ENCODE assay signal across 26 cellular contexts in the genomic region with DNA sequence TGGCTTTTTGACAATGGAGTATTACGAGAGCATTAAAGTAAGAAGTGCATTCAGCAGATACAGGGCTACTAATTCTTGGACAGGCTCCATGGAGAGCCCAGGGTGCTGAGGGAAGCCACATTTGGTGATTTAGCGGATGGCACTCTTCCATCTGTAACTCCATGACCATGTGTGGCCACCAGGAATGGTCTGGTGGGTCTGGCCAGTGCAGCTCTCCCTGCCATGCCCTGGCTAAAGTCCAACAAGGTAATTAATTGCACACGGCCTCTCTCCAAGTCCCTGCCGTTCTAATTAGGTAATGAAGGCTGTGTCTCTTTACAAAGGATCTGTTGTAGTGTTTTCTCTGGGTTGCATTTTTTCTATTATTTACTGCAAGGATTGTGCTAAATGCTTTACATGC. TPM values are rescaled to one million over a fixed set of nuclear protein-coding genes. Genes with fewer than 3 reads are reported as not detected.
"Had no signal": no experiment of that assay in that cellular context is flagged by ENCODE, and none has a peak within 500 bp of the region (broad histone marks: within the 10 kb centered on the region; RNA-seq: fewer than 3 reads in every experiment).

No MANE protein-coding gene starts in this region.

- H3K9me3 ChIP-seq: pancreas, thoracic aorta, transverse colon had no signal

- H3K27ac ChIP-seq: dorsolateral prefrontal cortex, heart left ventricle, neural progenitor cell, pancreas, stomach, thoracic aorta, transverse colon had no signal

- H2AFZ ChIP-seq: neural progenitor cell had no signal

- DNase-seq: effector CD8-positive, alpha-beta T cell; heart left ventricle; hippocampal formation; left colon; left ventricle myocardium superior; mesenchymal stem cell; midbrain; nucleus accumbens; pancreas; small intestine; stimulated activated CD4-positive, alpha-beta T cell treated with anti-CD3 and anti-CD28 coated beads, Interleukin-12 subunit alpha, Interleukin-12 subunit beta, amount 100 ng/mL, for 4 hours; stimulated activated naive CD4-positive, alpha-beta T cell; stomach; transverse colon had no signal

- H3K4me2 ChIP-seq: neural progenitor cell had no signal

- H3K9ac ChIP-seq: neural progenitor cell had no signal

- H3K4me1 ChIP-seq: pancreas had no signal

- H3K36me3 ChIP-seq: heart left ventricle, neural progenitor cell, pancreas, stomach, thoracic aorta, transverse colon had no signal

- H3K4me3 ChIP-seq: dorsolateral prefrontal cortex, heart left ventricle, lung, neural progenitor cell, pancreas, stomach, thoracic aorta, transverse colon had no signal

RNA-seq across cellular contexts. Expression of a gene that starts 4.3 kb away (rescaled TPM):
- total RNA-seq: esophagus mucosa, fibroblast of lung, left colon, left ventricle myocardium superior, thoracic aorta, transverse colon had no signal
- polyA plus RNA-seq: fibroblast of lung had no signal

RNA-seq across cellular contexts. Expression of a gene that starts 7.3 kb away (rescaled TPM):
- total RNA-seq: esophagus mucosa; fibroblast of lung; glomerular endothelial cell; heart left ventricle; kidney epithelial cell; left ventricle myocardium superior; natural killer cell treated with Interleukin-12 subunit alpha and Interleukin-12 subunit beta and Interleukin-15 and Interleukin-18, amount 100 ng/mL, for 72 hours; right cardiac atrium; thoracic aorta had no signal
- polyA plus RNA-seq: heart left ventricle had no signal

RNA-seq across cellular contexts. Expression of a gene that starts 59.7 kb away (rescaled TPM):
- total RNA-seq: esophagus mucosa; fibroblast of lung; frontal cortex; glomerular endothelial cell; kidney epithelial cell; left colon; natural killer cell treated with Interleukin-12 subunit alpha and Interleukin-12 subunit beta and Interleukin-15 and Interleukin-18, amount 100 ng/mL, for 72 hours; ureter had no signal
- polyA plus RNA-seq: fibroblast of lung had no signal
